In the genomic region with DNA sequence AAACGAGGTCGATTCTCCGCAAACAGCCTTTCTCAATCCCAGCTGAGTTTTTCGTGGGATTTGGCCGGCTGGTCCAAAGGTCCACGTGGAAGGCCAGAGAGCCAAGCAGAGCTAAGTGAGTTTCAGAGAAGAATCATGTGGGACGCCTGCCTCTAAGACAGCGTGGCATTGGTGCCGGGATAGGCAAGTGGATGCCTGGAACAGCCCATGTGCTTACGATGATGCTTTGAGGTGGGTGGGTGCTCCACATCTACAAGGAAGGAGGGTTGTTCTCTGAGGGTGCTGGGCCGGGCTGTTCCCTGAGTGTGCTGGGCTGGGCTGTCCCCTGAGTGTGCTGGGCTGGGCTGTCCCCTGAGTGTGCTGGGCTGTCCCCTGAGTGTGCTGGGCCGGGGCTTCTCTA, we compare ENCODE assay signal across 25 cellular contexts. TPM values are rescaled to one million over a fixed set of nuclear protein-coding genes. Genes with fewer than 3 reads are reported as not detected.
"Had no signal": no experiment of that assay in that cellular context is flagged by ENCODE, and none has a peak within 500 bp of the region (broad histone marks: within the 10 kb centered on the region; RNA-seq: fewer than 3 reads in every experiment).

No MANE protein-coding gene starts in this region.

- H3K27me3 Mint-ChIP-seq: activated CD4-positive, alpha-beta T cell treated with anti-CD3 and anti-CD28 coated beads, Interleukin-2, amount 10 ng/mL, durations not matched to agents 24 days and 14 days; activated CD8-positive, alpha-beta T cell treated with anti-CD3 and anti-CD28 coated beads for 36 hours had no signal

- H3K27ac ChIP-seq: adrenal gland, epithelial cell of prostate, foreskin keratinocyte, neural progenitor cell, pancreas, thyroid gland had no signal

- H3K36me3 Mint-ChIP-seq: activated naive CD4-positive, alpha-beta T cell treated with anti-CD3 and anti-CD28 coated beads, Interleukin-2, amount 50 U/mL, for 72 hours; memory B cell; naive B cell; neural progenitor cell had no signal

- H3K9me3 ChIP-seq: adrenal gland, mucosa of descending colon, pancreas, thyroid gland had no signal

- H3K4me1 Mint-ChIP-seq: activated CD4-positive, alpha-beta T cell treated with anti-CD3 and anti-CD28 coated beads, Interleukin-2, amount 10 ng/mL, durations not matched to agents 24 days and 14 days; neural progenitor cell had no signal

- H3K4me3 Mint-ChIP-seq: activated CD4-positive, alpha-beta T cell treated with anti-CD3 and anti-CD28 coated beads, Interleukin-2, amount 10 ng/mL, durations not matched to agents 24 days and 14 days; activated CD8-positive, alpha-beta T cell treated with anti-CD3 and anti-CD28 coated beads for 36 hours; memory B cell; naive B cell; neural progenitor cell; T-helper 1 cell treated with Interleukin-12 subunit alpha and Interleukin-12 subunit beta and Interleukin-4 antibody, amounts not matched to agents 30 μg/mL and 1 μg/mL, for 36 hours had no signal

- ATAC-seq: activated CD8-positive, alpha-beta T cell treated with anti-CD3 and anti-CD28 coated beads for 36 hours; activated naive CD4-positive, alpha-beta T cell treated with anti-CD3 and anti-CD28 coated beads, Interleukin-2, amount 50 U/mL, for 72 hours; foreskin keratinocyte; mucosa of descending colon; pancreas had no signal

- H3K4me1 ChIP-seq: adrenal gland, foreskin keratinocyte, neural progenitor cell, pancreas, thyroid gland had no signal

- H3K36me3 ChIP-seq: adrenal gland, neural progenitor cell, pancreas, thyroid gland had no signal

- H3K27ac Mint-ChIP-seq: activated CD4-positive, alpha-beta T cell treated with anti-CD3 and anti-CD28 coated beads, Interleukin-2, amount 10 ng/mL, durations not matched to agents 24 days and 14 days; activated CD8-positive, alpha-beta T cell treated with anti-CD3 and anti-CD28 coated beads for 36 hours; activated naive CD4-positive, alpha-beta T cell treated with anti-CD3 and anti-CD28 coated beads, Interleukin-2, amount 50 U/mL, for 72 hours; memory B cell; neural progenitor cell; T-helper 1 cell treated with Interleukin-12 subunit alpha and Interleukin-12 subunit beta and Interleukin-4 antibody, amounts not matched to agents 30 μg/mL and 1 μg/mL, for 36 hours had no signal

- H3K4me3 ChIP-seq: adrenal gland, mucosa of descending colon, neural progenitor cell, pancreas, thyroid gland had no signal

- H3K27me3 ChIP-seq: adrenal gland, foreskin keratinocyte, pancreas, thyroid gland had no signal

- DNase-seq: activated CD4-positive, alpha-beta T cell treated with anti-CD3 and anti-CD28 coated beads, Interleukin-2, amount 10 ng/mL, durations not matched to agents 24 days and 14 days; activated CD8-positive, alpha-beta memory T cell treated with anti-CD3 and anti-CD28 coated beads, Interleukin-2, amount 50 U/mL, for 48 hours; activated CD8-positive, alpha-beta T cell treated with anti-CD3 and anti-CD28 coated beads for 36 hours; activated effector memory CD4-positive, alpha-beta T cell treated with Interleukin-2 at 50 U/mL for 16 hours; activated T-cell treated with anti-CD3 and anti-CD28 coated beads, Interleukin-2, amount 50 U/mL, for 48 hours; foreskin keratinocyte; hypothalamus; naive B cell; stimulated activated CD4-positive, alpha-beta T cell treated with anti-CD3 and anti-CD28 coated beads, Interleukin-12 subunit alpha, Interleukin-12 subunit beta, amount 100 ng/mL, for 4 hours; stimulated activated CD4-positive, alpha-beta T cell treated with anti-CD3 and anti-CD28 coated beads, Interleukin-1b, Interleukin-23, amount 100 ng/mL, for 48 hours; stimulated activated CD8-positive, alpha-beta memory T cell treated with anti-CD3 and anti-CD28 coated beads, Interleukin-4, amount 100 ng/mL, for 48 hours; stimulated activated naive CD4-positive, alpha-beta T cell had no signal

- H3K9me3 Mint-ChIP-seq: activated CD4-positive, alpha-beta T cell treated with anti-CD3 and anti-CD28 coated beads, Interleukin-2, amount 10 ng/mL, durations not matched to agents 24 days and 14 days; activated CD8-positive, alpha-beta T cell treated with anti-CD3 and anti-CD28 coated beads for 36 hours; activated naive CD4-positive, alpha-beta T cell treated with anti-CD3 and anti-CD28 coated beads, Interleukin-2, amount 50 U/mL, for 72 hours; memory B cell; neural progenitor cell; T-helper 1 cell treated with Interleukin-12 subunit alpha and Interleukin-12 subunit beta and Interleukin-4 antibody, amounts not matched to agents 30 μg/mL and 1 μg/mL, for 36 hours had no signal

RNA-seq across cellular contexts. Expression of a gene that starts 41.4 kb away (rescaled TPM):
- total RNA-seq: activated CD4-positive, alpha-beta T cell treated with anti-CD3 and anti-CD28 coated beads, Interleukin-2, amount 10 ng/mL, durations not matched to agents 24 days and 14 days; activated CD8-positive, alpha-beta T cell treated with anti-CD3 and anti-CD28 coated beads for 36 hours; activated naive CD4-positive, alpha-beta T cell treated with anti-CD3 and anti-CD28 coated beads, Interleukin-2, amount 50 U/mL, for 72 hours; bronchial epithelial cell; dermis microvascular lymphatic vessel endothelial cell; fibroblast of lung; foreskin keratinocyte; liver; thyroid gland had no signal

RNA-seq across cellular contexts. Expression of a gene that starts 41.6 kb away (rescaled TPM):
- total RNA-seq: activated CD4-positive, alpha-beta T cell treated with anti-CD3 and anti-CD28 coated beads, Interleukin-2, amount 10 ng/mL, durations not matched to agents 24 days and 14 days; activated CD8-positive, alpha-beta T cell treated with anti-CD3 and anti-CD28 coated beads for 36 hours; activated naive CD4-positive, alpha-beta T cell treated with anti-CD3 and anti-CD28 coated beads, Interleukin-2, amount 50 U/mL, for 72 hours; dermis microvascular lymphatic vessel endothelial cell; fibroblast of lung; foreskin keratinocyte; liver; thyroid gland had no signal
